ENCODE assay signal across 21 cellular contexts in genomic region chr3:181565416-181565815, GRCh38.
"Had no signal": no experiment of that assay in that cellular context is flagged by ENCODE, and none has a peak within 500 bp of the region (broad histone marks: within the 10 kb centered on the region; RNA-seq: fewer than 3 reads in every experiment).

No MANE protein-coding gene starts in this region.

- H3K4me1 ChIP-seq: left ventricle myocardium inferior, right lobe of liver, testis, upper lobe of left lung had no signal

- H3K4me3 ChIP-seq: left ventricle myocardium inferior, ovary, right lobe of liver, testis, upper lobe of left lung had no signal

- H3K27ac Mint-ChIP-seq: activated CD4-positive, alpha-beta T cell treated with anti-CD3 and anti-CD28 coated beads for 36 hours; activated naive CD8-positive, alpha-beta T cell; dendritic cell treated with granulocyte-macrophage colony-stimulating factor and Interleukin-4, amounts not matched to agents 40 ng/mL and 50 ng/mL, for 4 days; memory B cell; natural killer cell; stimulated activated naive CD8-positive, alpha-beta T cell treated with anti-CD3 and anti-CD28 coated beads, Interleukin-15, Interleukin-2, amounts not matched to agents 100 ng/mL and 50 ng/mL, for 24 hours; T-helper 2 cell treated with Interferon-gamma antibody and Interleukin-4, amounts not matched to agents 5 μg/mL and 100 μg/mL, for 36 hours had no signal

- H3K27me3 Mint-ChIP-seq: activated CD4-positive, alpha-beta T cell treated with anti-CD3 and anti-CD28 coated beads for 36 hours; activated naive CD8-positive, alpha-beta T cell; dendritic cell treated with granulocyte-macrophage colony-stimulating factor and Interleukin-4, amounts not matched to agents 40 ng/mL and 50 ng/mL, for 4 days; stimulated activated naive CD8-positive, alpha-beta T cell treated with anti-CD3 and anti-CD28 coated beads, Interleukin-15, Interleukin-2, amounts not matched to agents 100 ng/mL and 50 ng/mL, for 24 hours had no signal

- H3K4me3 Mint-ChIP-seq: activated CD4-positive, alpha-beta T cell treated with anti-CD3 and anti-CD28 coated beads for 36 hours; activated naive CD8-positive, alpha-beta T cell; dendritic cell treated with granulocyte-macrophage colony-stimulating factor and Interleukin-4, amounts not matched to agents 40 ng/mL and 50 ng/mL, for 4 days; memory B cell; natural killer cell; stimulated activated naive CD8-positive, alpha-beta T cell treated with anti-CD3 and anti-CD28 coated beads, Interleukin-15, Interleukin-2, amounts not matched to agents 100 ng/mL and 50 ng/mL, for 24 hours; T-helper 2 cell treated with Interferon-gamma antibody and Interleukin-4, amounts not matched to agents 5 μg/mL and 100 μg/mL, for 36 hours had no signal

- H3K36me3 ChIP-seq: left ventricle myocardium inferior, ovary, right lobe of liver, upper lobe of left lung had no signal

- FAIRE-seq: bronchial epithelial cell, small intestine, TTC549 had no signal

- H3K9me3 Mint-ChIP-seq: dendritic cell treated with granulocyte-macrophage colony-stimulating factor and Interleukin-4, amounts not matched to agents 40 ng/mL and 50 ng/mL, for 4 days; stimulated activated naive CD8-positive, alpha-beta T cell treated with anti-CD3 and anti-CD28 coated beads, Interleukin-15, Interleukin-2, amounts not matched to agents 100 ng/mL and 50 ng/mL, for 24 hours; T-helper 2 cell treated with Interferon-gamma antibody and Interleukin-4, amounts not matched to agents 5 μg/mL and 100 μg/mL, for 36 hours had no signal

- DNase-seq: activated CD4-positive, alpha-beta T cell treated with anti-CD3 and anti-CD28 coated beads for 36 hours; activated CD4-positive, alpha-beta T cell treated with anti-CD3 and anti-CD28 coated beads, Interleukin-2, amount 50 U/mL, for 48 hours; effector memory CD4-positive, alpha-beta T cell; foreskin fibroblast; hippocampal formation; left ventricle myocardium inferior; natural killer cell; ovary; right lobe of liver; small intestine; stimulated activated CD4-positive, alpha-beta T cell treated with anti-CD3 and anti-CD28 coated beads, Interleukin-15, amount 100 ng/mL, for 24 hours; stimulated activated CD4-positive, alpha-beta T cell treated with anti-CD3 and anti-CD28 coated beads, Interleukin-2, amount 100 ng/mL, for 48 hours; testis; upper lobe of left lung had no signal

- H3K27me3 ChIP-seq: ovary, right lobe of liver, testis, upper lobe of left lung had no signal

- H3K27ac ChIP-seq: left ventricle myocardium inferior, ovary, right lobe of liver, testis, upper lobe of left lung had no signal

- ATAC-seq: activated CD4-positive, alpha-beta T cell treated with anti-CD3 and anti-CD28 coated beads for 36 hours; natural killer cell; right lobe of liver had no signal

- H3K9me3 ChIP-seq: left ventricle myocardium inferior, ovary, right lobe of liver, testis, upper lobe of left lung had no signal

- H3K36me3 Mint-ChIP-seq: activated naive CD8-positive, alpha-beta T cell; memory B cell; natural killer cell had no signal

- H3K4me1 Mint-ChIP-seq: activated CD4-positive, alpha-beta T cell treated with anti-CD3 and anti-CD28 coated beads for 36 hours; memory B cell; natural killer cell had no signal
